ENCODE assay signal across 14 cellular contexts in genomic region chrX:115449742-115450141, GRCh38.
DNase-seq lines count a peak whose midpoint lies in the region; ATAC-seq and TF ChIP-seq lines count a peak whose summit lies in the region.
"Had no signal": no experiment of that assay in that cellular context is flagged by ENCODE, and none has a peak within 500 bp of the region (broad histone marks: within the 10 kb centered on the region; RNA-seq: fewer than 3 reads in every experiment).

No MANE protein-coding gene starts in this region.

- peak; percentile 5 for DNase-seq in Caki2 (ENCODE audit: low read depth)
- peak; percentile 31 to 35 for DNase-seq in foreskin fibroblast
- no peak for DNase-seq in activated naive CD4-positive, alpha-beta T cell treated with anti-CD3 and anti-CD28 coated beads, Interleukin-2, amount 50 U/mL, for 72 hours (ENCODE audit: low spot score in 2 of 2)
- DNase-seq in naive thymus-derived CD8-positive, alpha-beta T cell, result no peak
- DNase-seq in activated effector memory CD4-positive, alpha-beta T cell treated with anti-CD3 and anti-CD28 coated beads, Interleukin-2, amount 50 U/mL, for 16 hours, result no peak
- DNase-seq: CD4-positive, CD25-positive, alpha-beta regulatory T cell; GM23248; NCI-H1694 treated with DMSO at 0.1 percent for 48 hours; PC-3; stimulated activated naive CD4-positive, alpha-beta T cell treated with Interleukin-2 at 50 U/mL for 16 hours had no signal

- peak overlapping the region; percentile 62 to 93 (median 68) for H3K27ac Mint-ChIP-seq in nephron
- no peak overlapping the region for H3K27ac Mint-ChIP-seq in activated naive CD4-positive, alpha-beta T cell treated with anti-CD3 and anti-CD28 coated beads, Interleukin-2, amount 50 U/mL, for 72 hours
- no peak overlapping the region for H3K27ac Mint-ChIP-seq in naive thymus-derived CD8-positive, alpha-beta T cell
- H3K27ac Mint-ChIP-seq: CD4-positive, CD25-positive, alpha-beta regulatory T cell; neural progenitor cell had no signal

- TF ChIP-seq CTCF in foreskin fibroblast (IDR thresholded peaks at IDR 0.05; ENCODE audit: low read depth, low read length) (no peak), nephron (IDR thresholded peaks at IDR 0.05; ENCODE audit: unreplicated experiment in 3 of 3) (no peak)

- no peak; the same call in 2 of the 3 replicates for ATAC-seq in SK-N-SH treated with all-trans-retinoic acid at 6 μM for 48 hours
- no peak for ATAC-seq in GM18861 (IDR thresholded peaks at IDR 0.05; ENCODE audit: unreplicated experiment)
- ATAC-seq in activated naive CD4-positive, alpha-beta T cell treated with anti-CD3 and anti-CD28 coated beads, Interleukin-2, amount 50 U/mL, for 72 hours, result no peak
- no peak for ATAC-seq in naive thymus-derived CD8-positive, alpha-beta T cell
- ATAC-seq: PC-3 had no signal

- no peak overlapping the region for H3K4me3 ChIP-seq in foreskin fibroblast (ENCODE audit: low read depth in 1 of 2, low read length in 2 of 2)
- H3K4me3 ChIP-seq: GM23248, neural progenitor cell had no signal

- H3K27me3 Mint-ChIP-seq in nephron (ENCODE audit: low read depth), result no peaks in the 10 kb centered on the region
- no peaks in the 10 kb centered on the region for H3K27me3 Mint-ChIP-seq in naive thymus-derived CD8-positive, alpha-beta T cell
- H3K27me3 Mint-ChIP-seq: CD4-positive, CD25-positive, alpha-beta regulatory T cell had no signal

- H3K4me3 Mint-ChIP-seq in nephron, result no peak overlapping the region
- H3K4me3 Mint-ChIP-seq in naive thymus-derived CD8-positive, alpha-beta T cell, result no peak overlapping the region
- H3K4me3 Mint-ChIP-seq: CD4-positive, CD25-positive, alpha-beta regulatory T cell; neural progenitor cell had no signal

- POLR2A ChIA-PET in naive thymus-derived CD8-positive, alpha-beta T cell (lab: Charles Lee), result no interaction called here

- peaks cover 52% of the 10 kb centered on the region for H3K4me1 Mint-ChIP-seq in nephron
- no peaks in the 10 kb centered on the region for H3K4me1 Mint-ChIP-seq in naive thymus-derived CD8-positive, alpha-beta T cell
- H3K4me1 Mint-ChIP-seq: CD4-positive, CD25-positive, alpha-beta regulatory T cell had no signal

- no peaks in the 10 kb centered on the region for H3K9me3 Mint-ChIP-seq in nephron
- H3K9me3 Mint-ChIP-seq in activated naive CD4-positive, alpha-beta T cell treated with anti-CD3 and anti-CD28 coated beads, Interleukin-2, amount 50 U/mL, for 72 hours, result no peaks in the 10 kb centered on the region
- no peaks in the 10 kb centered on the region for H3K9me3 Mint-ChIP-seq in naive thymus-derived CD8-positive, alpha-beta T cell
- H3K9me3 Mint-ChIP-seq: neural progenitor cell had no signal

- no peaks in the 10 kb centered on the region for H3K36me3 Mint-ChIP-seq in nephron (ENCODE audit: low read depth)
- no peaks in the 10 kb centered on the region for H3K36me3 Mint-ChIP-seq in activated naive CD4-positive, alpha-beta T cell treated with anti-CD3 and anti-CD28 coated beads, Interleukin-2, amount 50 U/mL, for 72 hours
- no peaks in the 10 kb centered on the region for H3K36me3 Mint-ChIP-seq in naive thymus-derived CD8-positive, alpha-beta T cell
- H3K36me3 Mint-ChIP-seq: CD4-positive, CD25-positive, alpha-beta regulatory T cell; neural progenitor cell had no signal

- in situ Hi-C loops in Caki2 (cut with HindIII; ENCODE audit: low pct_unique_long_range_greater_than_20kb, low sequenced_read_pairs), result no loop called here

TF ChIP-seq in SK-N-SH treated with all-trans-retinoic acid at 6 μM for 48 hours, 23 proteins besides CTCF, POLR2A, EP300 and RAD21:
- TF ChIP-seq CSDC2 (CRISPR knock-in tag; IDR thresholded peaks at IDR 0.05), result peak; percentile 84; the same call in 1 of the 2 replicates
- TF ChIP-seq ZNF565 (CRISPR knock-in tag; conservative IDR thresholded peaks at IDR 0.05; ENCODE audit: low read depth), result no peak
- TF ChIP-seq TOX (CRISPR knock-in tag; IDR thresholded peaks at IDR 0.05; ENCODE audit: borderline replicate concordance), result no peak
- TF ChIP-seq ISL1 (CRISPR knock-in tag; IDR thresholded peaks at IDR 0.05), result peak; percentile 76
- TF ChIP-seq GLIS3 (CRISPR knock-in tag; IDR thresholded peaks at IDR 0.05), result no peak
- TF ChIP-seq ZC3H10 (CRISPR knock-in tag; IDR thresholded peaks at IDR 0.05), result no peak
TF ChIP-seq in SK-N-SH treated with all-trans-retinoic acid at 6 μM for 48 hours: peak in this region for 2.

Comparison
In these comparisons a context has a peak if more than half of its experiments do, and no peak if none do; other contexts are left out.
1. DNase-seq: peak in Caki2 (single experiment) and foreskin fibroblast (2 of 2); none in activated naive CD4-positive, alpha-beta T cell treated with anti-CD3 and anti-CD28 coated beads, Interleukin-2, amount 50 U/mL, for 72 hours (0 of 2), naive thymus-derived CD8-positive, alpha-beta T cell (0 of 10) and activated effector memory CD4-positive, alpha-beta T cell treated with anti-CD3 and anti-CD28 coated beads, Interleukin-2, amount 50 U/mL, for 16 hours (single experiment).
2. H3K27ac Mint-ChIP-seq: peak in nephron (3 of 3); none in activated naive CD4-positive, alpha-beta T cell treated with anti-CD3 and anti-CD28 coated beads, Interleukin-2, amount 50 U/mL, for 72 hours (0 of 2) and naive thymus-derived CD8-positive, alpha-beta T cell (0 of 10).